In genomic region chr15:82212201-82212600, GRCh38 we compare ENCODE assay signal across 1 cellular context. TPM values are rescaled to one million over a fixed set of nuclear protein-coding genes. Genes with fewer than 3 reads are reported as not detected.
"Had no signal": no experiment of that assay in that cellular context is flagged by ENCODE, and none has a peak within 500 bp of the region (broad histone marks: within the 10 kb centered on the region; RNA-seq: fewer than 3 reads in every experiment).

No MANE protein-coding gene starts in this region.

RNA-seq across cellular contexts. Expression of gene SAXO2, which starts 50.4 kb away (rescaled TPM):
- total RNA-seq: SK-MEL-5 had no signal
